In the genomic region with DNA sequence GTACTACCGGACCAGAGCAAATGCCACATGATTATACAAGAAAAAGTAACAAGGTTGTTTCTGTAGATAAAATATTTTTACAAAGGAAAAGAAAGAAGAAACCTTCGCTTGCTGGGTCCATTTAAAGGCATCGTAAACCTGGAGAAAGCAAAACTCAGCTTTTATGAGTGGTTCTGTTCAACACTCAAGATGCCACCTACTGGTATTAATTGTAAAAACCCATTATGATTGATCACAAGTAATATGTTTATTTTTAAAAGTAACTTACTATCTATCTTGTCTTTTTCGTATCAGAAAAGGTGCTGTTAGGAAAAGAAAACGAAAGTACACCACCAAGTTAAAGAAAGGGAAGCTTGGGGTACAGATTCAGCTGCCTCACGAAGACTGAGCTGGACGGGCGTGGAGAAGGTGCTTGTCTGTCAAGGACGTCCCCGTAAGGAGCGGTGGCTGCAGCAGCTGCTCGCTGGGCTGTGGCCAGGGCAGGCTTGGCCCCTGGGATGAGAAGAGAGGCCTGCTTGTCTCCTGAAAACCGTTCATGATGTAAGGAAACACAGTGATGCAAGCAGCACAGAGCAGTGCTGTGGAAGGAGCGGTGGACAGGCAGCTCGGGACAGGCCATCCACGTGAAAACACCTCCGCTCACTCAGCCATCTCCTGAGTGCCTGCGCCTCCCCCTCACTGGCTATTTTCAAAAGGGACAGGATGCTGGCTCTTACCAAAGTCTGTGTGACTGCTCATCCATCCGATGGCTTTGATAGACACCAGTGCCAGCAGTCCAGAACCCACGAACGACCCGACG, we compare ENCODE assay signal across 11 cellular contexts. TPM values are rescaled to one million over a fixed set of nuclear protein-coding genes. Genes with fewer than 3 reads are reported as not detected.
DNase-seq lines count a peak whose midpoint lies in the region; ATAC-seq and TF ChIP-seq lines count a peak whose summit lies in the region.
"Had no signal": no experiment of that assay in that cellular context is flagged by ENCODE, and none has a peak within 500 bp of the region (broad histone marks: within the 10 kb centered on the region; RNA-seq: fewer than 3 reads in every experiment).

No MANE protein-coding gene starts in this region.

- TF ChIP-seq POLR2A in adrenal gland (IDR thresholded peaks at IDR 0.05), result no peak

- no peak overlapping the region for H3K4me3 Mint-ChIP-seq in CD14-positive monocyte
- peak overlapping the region; percentile 77 for H3K4me3 Mint-ChIP-seq in activated B cell treated with CpG ODN at 0.5 μM for 24 hours
- peak overlapping the region; percentile 91 for H3K4me3 Mint-ChIP-seq in natural killer cell treated with Interleukin-12 subunit alpha and Interleukin-12 subunit beta and Interleukin-15 and Interleukin-18, amount 100 ng/mL, for 72 hours

- H3K27me3 Mint-ChIP-seq in CD14-positive monocyte (ENCODE audit: low read depth in 3 of 3) (no peaks in the 10 kb centered on the region), activated B cell treated with CpG ODN at 0.5 μM for 24 hours (no peaks in the 10 kb centered on the region)
- H3K27me3 Mint-ChIP-seq in natural killer cell treated with Interleukin-12 subunit alpha and Interleukin-12 subunit beta and Interleukin-15 and Interleukin-18, amount 100 ng/mL, for 72 hours, result no peaks in the 10 kb centered on the region

- H3K4me3 ChIP-seq in adrenal gland, result no peak overlapping the region

- CTCF ChIA-PET in activated B cell treated with CpG ODN at 0.5 μM for 24 hours (lab: Charles Lee), result interaction anchor here (1.4 to 4.3 kb wide), 7 partner anchors 9 to 31 kb away, joined by 5 to 32 read pairs (median 15); no protein-coding TSS in a partner anchor

- H3K27ac Mint-ChIP-seq in CD14-positive monocyte (peak overlapping the region in 4 of 7 donors; percentile 13 to 61 (median 37)), activated B cell treated with CpG ODN at 0.5 μM for 24 hours (peak overlapping the region; percentile 94)
- H3K27ac Mint-ChIP-seq in natural killer cell treated with Interleukin-12 subunit alpha and Interleukin-12 subunit beta and Interleukin-15 and Interleukin-18, amount 100 ng/mL, for 72 hours, result peak overlapping the region; percentile 96 to 97

- no peak overlapping the region for H3K27ac ChIP-seq in adrenal gland
- H3K27ac ChIP-seq: HL-60 had no signal

- WGBS in adrenal gland, 4 donors, result 88 to 93% (median 89%) methylated on average over 23 of the region's 23 CpGs

- H3K4me1 Mint-ChIP-seq in CD14-positive monocyte, result peaks cover 42% of the 10 kb centered on the region
- H3K4me1 Mint-ChIP-seq in activated B cell treated with CpG ODN at 0.5 μM for 24 hours, result peaks cover 90% of the 10 kb centered on the region
- H3K4me1 Mint-ChIP-seq in natural killer cell treated with Interleukin-12 subunit alpha and Interleukin-12 subunit beta and Interleukin-15 and Interleukin-18, amount 100 ng/mL, for 72 hours (ENCODE audit: low read depth in 2 of 2), result peaks cover 74 to 83% of the 10 kb centered on the region in 2 donors

- TF ChIP-seq CTCF in CD14-positive monocyte (IDR thresholded peaks at IDR 0.05) (peak; percentile 27), activated B cell treated with CpG ODN at 0.5 μM for 24 hours (IDR thresholded peaks at IDR 0.05) (no peak), adrenal gland (IDR thresholded peaks at IDR 0.05) (no peak)

- H3K4me1 ChIP-seq in adrenal gland (replicated peaks in 1 of 2), result peaks cover 6 to 8% of the 10 kb centered on the region in 2 donors

- intact Hi-C loops in CD14-positive monocyte (cut with micrococcal nuclease) (no loop called here), activated B cell treated with CpG ODN at 0.5 μM for 24 hours (cut with micrococcal nuclease) (loop anchor here (1.0 to 5.0 kb wide), 4 partner anchors 7 to 156 kb away; no protein-coding TSS in a partner anchor), adrenal gland (cut with DNase I) (no loop called here)

- ATAC-seq in GM21360 (IDR thresholded peaks at IDR 0.05; ENCODE audit: unreplicated experiment) (peak; percentile 23), activated B cell treated with CpG ODN at 0.5 μM for 24 hours (ENCODE audit: low read depth) (no peak), GM21619 (IDR thresholded peaks at IDR 0.05; ENCODE audit: unreplicated experiment) (no peak)
- ATAC-seq in natural killer cell treated with Interleukin-12 subunit alpha and Interleukin-12 subunit beta and Interleukin-15 and Interleukin-18, amount 100 ng/mL, for 72 hours, result no peak

- peaks cover 0 to 2% (median 0%) of the 10 kb centered on the region in 7 donors for H3K9me3 Mint-ChIP-seq in CD14-positive monocyte
- no peaks in the 10 kb centered on the region for H3K9me3 Mint-ChIP-seq in activated B cell treated with CpG ODN at 0.5 μM for 24 hours
- H3K9me3 Mint-ChIP-seq in natural killer cell treated with Interleukin-12 subunit alpha and Interleukin-12 subunit beta and Interleukin-15 and Interleukin-18, amount 100 ng/mL, for 72 hours, result no peaks in the 10 kb centered on the region

- H3K9me3 ChIP-seq in adrenal gland (replicated peaks in 1 of 3), result no peaks in the 10 kb centered on the region

- peaks cover 0 to 65% of the 10 kb centered on the region in 2 donors for H3K36me3 ChIP-seq in adrenal gland (replicated peaks in 1 of 2)

- DNase-seq in CD14-positive monocyte (ENCODE audit: low spot score) (no peak), activated B cell treated with CpG ODN at 0.5 μM for 24 hours (no peak), adrenal gland (no peak), activated gamma-delta T cell (lab: John Stamatoyannopoulos, UW) (no peak)
- no peak for DNase-seq in natural killer cell treated with Interleukin-12 subunit alpha and Interleukin-12 subunit beta and Interleukin-15 and Interleukin-18, amount 100 ng/mL, for 72 hours (ENCODE audit: low spot score)
- no peak for DNase-seq in activated T-cell treated with anti-CD3 and anti-CD28 coated beads, Interleukin-2, amount 50 U/mL, for 1 hour
- DNase-seq: caudate nucleus, NCI-H1930 had no signal

- no peaks in the 10 kb centered on the region for H3K27me3 ChIP-seq in adrenal gland

- POLR2A ChIA-PET in activated B cell treated with CpG ODN at 0.5 μM for 24 hours (lab: Charles Lee), result interaction anchor here (0.8 to 7.3 kb wide), 7 partner anchors 12 to 32 kb away, joined by 3 to 86 read pairs (median 56); a partner anchor contains a TSS

- H3K36me3 Mint-ChIP-seq in CD14-positive monocyte (peaks cover 77 to 94% of the 10 kb centered on the region in 2 donors), activated B cell treated with CpG ODN at 0.5 μM for 24 hours (ENCODE audit: low read depth) (peaks cover 88% of the 10 kb centered on the region)
- peaks cover 45% of the 10 kb centered on the region for H3K36me3 Mint-ChIP-seq in natural killer cell treated with Interleukin-12 subunit alpha and Interleukin-12 subunit beta and Interleukin-15 and Interleukin-18, amount 100 ng/mL, for 72 hours

RNA-seq across cellular contexts. Expression of a gene that starts 25.0 kb away (rescaled TPM):
- 10 to 100 TPM in 1 of 2 donors, 1 to 10 TPM in 1; 5.4 to 14.8 TPM for polyA plus RNA-seq in CD14-positive monocyte
- total RNA-seq in activated B cell treated with CpG ODN at 0.5 μM for 24 hours, result 48.5 and 54.0 TPM in 2 replicates
- total RNA-seq in natural killer cell treated with Interleukin-12 subunit alpha and Interleukin-12 subunit beta and Interleukin-15 and Interleukin-18, amount 100 ng/mL, for 72 hours, result 10 to 100 TPM; 54.2 to 58.6 TPM
- 10 to 100 TPM; 14.8 to 31.5 (median 17.7) TPM for total RNA-seq in adrenal gland
- 10 to 100 TPM in 1 of 3 donors, 1 to 10 TPM in 2; 7.1 to 13.0 (median 8.8) TPM for polyA plus RNA-seq in adrenal gland

RNA-seq across cellular contexts. Expression of a gene that starts 54.5 kb away (rescaled TPM):
- polyA plus RNA-seq in CD14-positive monocyte, result 10 to 100 TPM; 40.6 to 55.6 TPM
- not detected in 2 replicates for total RNA-seq in activated B cell treated with CpG ODN at 0.5 μM for 24 hours
- total RNA-seq in natural killer cell treated with Interleukin-12 subunit alpha and Interleukin-12 subunit beta and Interleukin-15 and Interleukin-18, amount 100 ng/mL, for 72 hours, result under 1 TPM; 0.14 to 0.21 TPM
- under 1 TPM in 4 of 8 donors, not detected in 4; 0.18 to 0.50 (median 0.27) TPM for total RNA-seq in adrenal gland
- polyA plus RNA-seq in adrenal gland, result under 1 TPM; 0.07 to 0.40 (median 0.38) TPM

Comparison
In these comparisons a context has a peak if more than half of its experiments do, and no peak if none do; other contexts are left out.
1. H3K27ac Mint-ChIP-seq: peak in every context shown above with its lines; median percentile 96 in natural killer cell treated with Interleukin-12 subunit alpha and Interleukin-12 subunit beta and Interleukin-15 and Interleukin-18, amount 100 ng/mL, for 72 hours; 94 in activated B cell treated with CpG ODN at 0.5 μM for 24 hours; 37 in CD14-positive monocyte.
2. H3K4me3 Mint-ChIP-seq: peak in activated B cell treated with CpG ODN at 0.5 μM for 24 hours (single experiment) and natural killer cell treated with Interleukin-12 subunit alpha and Interleukin-12 subunit beta and Interleukin-15 and Interleukin-18, amount 100 ng/mL, for 72 hours (single experiment); none in CD14-positive monocyte (0 of 2).